Comparison of ENCODE assay signal across 2 cellular contexts in the genomic region with DNA sequence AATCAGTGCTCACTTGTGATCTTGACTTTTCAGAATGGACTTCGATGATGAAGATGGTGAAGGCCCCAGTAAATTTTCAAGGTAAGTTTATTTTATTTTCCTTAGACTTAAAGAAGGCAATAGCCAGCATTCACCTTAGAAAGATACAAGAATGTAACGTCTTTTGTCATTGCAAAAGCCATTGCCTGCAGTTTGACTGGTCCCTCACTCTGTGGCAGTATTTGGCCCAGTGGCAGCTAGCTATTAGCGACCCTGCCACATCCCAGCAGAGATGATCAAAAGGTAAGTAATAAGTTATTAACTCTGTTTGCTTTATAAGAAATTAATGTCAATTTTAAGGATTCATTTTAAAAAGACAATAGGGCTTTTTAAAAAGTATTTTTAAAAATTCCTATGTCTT.
TF ChIP-seq lines count a peak whose summit lies in the region.

No MANE protein-coding gene starts in this region.

TF ChIP-seq in A549, 52 proteins besides CTCF, POLR2A, EP300 and RAD21 (continued from another document):
- TF ChIP-seq, protein P1, sequence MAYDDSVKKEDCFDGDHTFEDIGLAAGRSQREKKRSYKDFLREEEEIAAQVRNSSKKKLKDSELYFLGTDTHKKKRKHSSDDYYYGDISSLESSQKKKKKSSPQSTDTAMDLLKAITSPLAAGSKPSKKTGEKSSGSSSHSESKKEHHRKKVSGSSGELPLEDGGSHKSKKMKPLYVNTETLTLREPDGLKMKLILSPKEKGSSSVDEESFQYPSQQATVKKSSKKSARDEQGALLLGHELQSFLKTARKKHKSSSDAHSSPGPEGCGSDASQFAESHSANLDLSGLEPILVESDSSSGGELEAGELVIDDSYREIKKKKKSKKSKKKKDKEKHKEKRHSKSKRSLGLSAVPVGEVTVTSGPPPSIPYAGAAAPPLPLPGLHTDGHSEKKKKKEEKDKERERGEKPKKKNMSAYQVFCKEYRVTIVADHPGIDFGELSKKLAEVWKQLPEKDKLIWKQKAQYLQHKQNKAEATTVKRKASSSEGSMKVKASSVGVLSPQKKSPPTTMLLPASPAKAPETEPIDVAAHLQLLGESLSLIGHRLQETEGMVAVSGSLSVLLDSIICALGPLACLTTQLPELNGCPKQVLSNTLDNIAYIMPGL (CRISPR knock-in tag; IDR thresholded peaks at IDR 0.05; ENCODE audit: borderline replicate concordance), result no peak
- TF ChIP-seq HDAC2 (IDR thresholded peaks at IDR 0.05), result no peak
- TF ChIP-seq, protein P2, sequence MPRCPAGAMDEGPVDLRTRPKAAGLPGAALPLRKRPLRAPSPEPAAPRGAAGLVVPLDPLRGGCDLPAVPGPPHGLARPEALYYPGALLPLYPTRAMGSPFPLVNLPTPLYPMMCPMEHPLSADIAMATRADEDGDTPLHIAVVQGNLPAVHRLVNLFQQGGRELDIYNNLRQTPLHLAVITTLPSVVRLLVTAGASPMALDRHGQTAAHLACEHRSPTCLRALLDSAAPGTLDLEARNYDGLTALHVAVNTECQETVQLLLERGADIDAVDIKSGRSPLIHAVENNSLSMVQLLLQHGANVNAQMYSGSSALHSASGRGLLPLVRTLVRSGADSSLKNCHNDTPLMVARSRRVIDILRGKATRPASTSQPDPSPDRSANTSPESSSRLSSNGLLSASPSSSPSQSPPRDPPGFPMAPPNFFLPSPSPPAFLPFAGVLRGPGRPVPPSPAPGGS (IDR thresholded peaks at IDR 0.05), result no peak
- no peak for TF ChIP-seq RFX5 (IDR thresholded peaks at IDR 0.05)
- TF ChIP-seq CEBPB (IDR thresholded peaks at IDR 0.05), result no peak
- TF ChIP-seq SMC3 (IDR thresholded peaks at IDR 0.05), result no peak
- TF ChIP-seq PHF8 (IDR thresholded peaks at IDR 0.05; ENCODE audit: borderline replicate concordance, low read depth), result no peak
- no peak for TF ChIP-seq ZFP36 (IDR thresholded peaks at IDR 0.05; ENCODE audit: borderline replicate concordance, partially characterized antibody)
- no peak for TF ChIP-seq POLR2AphosphoS2 (conservative IDR thresholded peaks at IDR 0.05; ENCODE audit: low read length)
- no peak for TF ChIP-seq ZC3H11A (IDR thresholded peaks at IDR 0.05)
- TF ChIP-seq, protein P3, sequence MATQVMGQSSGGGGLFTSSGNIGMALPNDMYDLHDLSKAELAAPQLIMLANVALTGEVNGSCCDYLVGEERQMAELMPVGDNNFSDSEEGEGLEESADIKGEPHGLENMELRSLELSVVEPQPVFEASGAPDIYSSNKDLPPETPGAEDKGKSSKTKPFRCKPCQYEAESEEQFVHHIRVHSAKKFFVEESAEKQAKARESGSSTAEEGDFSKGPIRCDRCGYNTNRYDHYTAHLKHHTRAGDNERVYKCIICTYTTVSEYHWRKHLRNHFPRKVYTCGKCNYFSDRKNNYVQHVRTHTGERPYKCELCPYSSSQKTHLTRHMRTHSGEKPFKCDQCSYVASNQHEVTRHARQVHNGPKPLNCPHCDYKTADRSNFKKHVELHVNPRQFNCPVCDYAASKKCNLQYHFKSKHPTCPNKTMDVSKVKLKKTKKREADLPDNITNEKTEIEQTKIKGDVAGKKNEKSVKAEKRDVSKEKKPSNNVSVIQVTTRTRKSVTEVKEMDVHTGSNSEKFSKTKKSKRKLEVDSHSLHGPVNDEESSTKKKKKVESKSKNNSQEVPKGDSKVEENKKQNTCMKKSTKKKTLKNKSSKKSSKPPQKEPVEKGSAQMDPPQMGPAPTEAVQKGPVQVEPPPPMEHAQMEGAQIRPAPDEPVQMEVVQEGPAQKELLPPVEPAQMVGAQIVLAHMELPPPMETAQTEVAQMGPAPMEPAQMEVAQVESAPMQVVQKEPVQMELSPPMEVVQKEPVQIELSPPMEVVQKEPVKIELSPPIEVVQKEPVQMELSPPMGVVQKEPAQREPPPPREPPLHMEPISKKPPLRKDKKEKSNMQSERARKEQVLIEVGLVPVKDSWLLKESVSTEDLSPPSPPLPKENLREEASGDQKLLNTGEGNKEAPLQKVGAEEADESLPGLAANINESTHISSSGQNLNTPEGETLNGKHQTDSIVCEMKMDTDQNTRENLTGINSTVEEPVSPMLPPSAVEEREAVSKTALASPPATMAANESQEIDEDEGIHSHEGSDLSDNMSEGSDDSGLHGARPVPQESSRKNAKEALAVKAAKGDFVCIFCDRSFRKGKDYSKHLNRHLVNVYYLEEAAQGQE (IDR thresholded peaks at IDR 0.05), result no peak
- TF ChIP-seq HOXB13 (CRISPR knock-in tag; IDR thresholded peaks at IDR 0.05; ENCODE audit: low read depth), result no peak
- TF ChIP-seq TP53 (CRISPR knock-in tag; IDR thresholded peaks at IDR 0.05), result no peak

TF ChIP-seq in IMR-90, 13 proteins besides CTCF, POLR2A, EP300 and RAD21:
- TF ChIP-seq NFE2L2 (IDR thresholded peaks at IDR 0.05; ENCODE audit: low read depth, low read length), result no peak
- TF ChIP-seq, protein P4, sequence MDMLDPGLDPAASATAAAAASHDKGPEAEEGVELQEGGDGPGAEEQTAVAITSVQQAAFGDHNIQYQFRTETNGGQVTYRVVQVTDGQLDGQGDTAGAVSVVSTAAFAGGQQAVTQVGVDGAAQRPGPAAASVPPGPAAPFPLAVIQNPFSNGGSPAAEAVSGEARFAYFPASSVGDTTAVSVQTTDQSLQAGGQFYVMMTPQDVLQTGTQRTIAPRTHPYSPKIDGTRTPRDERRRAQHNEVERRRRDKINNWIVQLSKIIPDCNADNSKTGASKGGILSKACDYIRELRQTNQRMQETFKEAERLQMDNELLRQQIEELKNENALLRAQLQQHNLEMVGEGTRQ (IDR thresholded peaks at IDR 0.05; ENCODE audit: low read depth, low read length), result no peak
- TF ChIP-seq SMC3 (IDR thresholded peaks at IDR 0.05; ENCODE audit: low read depth, low read length), result no peak
- no peak for TF ChIP-seq BHLHE40 (IDR thresholded peaks at IDR 0.05; ENCODE audit: low read depth, low read length)
- TF ChIP-seq RFX5 (IDR thresholded peaks at IDR 0.05; ENCODE audit: low read depth, low read length), result no peak
- no peak for TF ChIP-seq CHD1 (IDR thresholded peaks at IDR 0.05; ENCODE audit: low read depth, low read length)
- TF ChIP-seq MXI1 (IDR thresholded peaks at IDR 0.05; ENCODE audit: borderline replicate concordance, low read depth, low read length), result no peak
- TF ChIP-seq CEBPB (IDR thresholded peaks at IDR 0.05; ENCODE audit: low read depth, low read length), result no peak
- no peak for TF ChIP-seq MAZ (IDR thresholded peaks at IDR 0.05; ENCODE audit: borderline replicate concordance, low read depth, low read length)
- TF ChIP-seq, protein P5, sequence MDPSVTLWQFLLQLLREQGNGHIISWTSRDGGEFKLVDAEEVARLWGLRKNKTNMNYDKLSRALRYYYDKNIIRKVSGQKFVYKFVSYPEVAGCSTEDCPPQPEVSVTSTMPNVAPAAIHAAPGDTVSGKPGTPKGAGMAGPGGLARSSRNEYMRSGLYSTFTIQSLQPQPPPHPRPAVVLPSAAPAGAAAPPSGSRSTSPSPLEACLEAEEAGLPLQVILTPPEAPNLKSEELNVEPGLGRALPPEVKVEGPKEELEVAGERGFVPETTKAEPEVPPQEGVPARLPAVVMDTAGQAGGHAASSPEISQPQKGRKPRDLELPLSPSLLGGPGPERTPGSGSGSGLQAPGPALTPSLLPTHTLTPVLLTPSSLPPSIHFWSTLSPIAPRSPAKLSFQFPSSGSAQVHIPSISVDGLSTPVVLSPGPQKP (IDR thresholded peaks at IDR 0.05; ENCODE audit: borderline replicate concordance, low read depth, low read length), result no peak
- TF ChIP-seq MAFK (IDR thresholded peaks at IDR 0.05; ENCODE audit: low read depth, low read length), result no peak
